In the genomic region with DNA sequence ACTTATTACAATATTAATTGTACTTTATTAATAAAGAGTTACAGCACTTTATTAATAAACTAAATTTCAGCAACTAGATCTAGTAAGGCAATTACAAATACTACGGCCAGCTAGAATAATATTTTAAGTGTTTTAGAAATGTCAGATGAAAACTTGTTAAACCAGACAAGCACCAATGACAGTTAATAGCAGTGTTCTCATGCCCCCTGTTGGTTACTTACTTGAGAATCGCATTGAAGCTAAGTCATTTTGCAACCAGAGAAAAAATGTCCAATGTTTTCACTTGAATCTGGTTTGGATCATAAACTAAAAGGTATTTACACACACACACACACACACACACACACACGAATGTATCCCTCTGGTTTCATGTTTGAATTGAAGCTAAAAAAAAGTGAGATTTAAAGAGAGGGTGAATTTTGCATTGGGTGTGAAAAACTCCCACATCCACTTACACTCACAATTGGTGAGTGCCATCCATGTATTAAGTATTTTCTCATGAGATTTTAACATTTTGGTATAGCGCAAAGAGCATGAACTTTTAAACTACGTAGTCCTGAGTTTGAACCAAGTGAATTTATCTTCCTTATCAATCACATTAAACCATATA, we compare ENCODE assay signal across 8 cellular contexts.
DNase-seq lines count a peak whose midpoint lies in the region; ATAC-seq, FAIRE-seq and TF ChIP-seq lines count a peak whose summit lies in the region.

No MANE protein-coding gene starts in this region.

- no peaks in the 10 kb centered on the region for H3K4me1 Mint-ChIP-seq in activated CD4-positive, alpha-beta T cell treated with anti-CD3 and anti-CD28 coated beads, Interleukin-2, amount 10 ng/mL, durations not matched to agents 24 days and 14 days

- POLR2A ChIA-PET in GM10248 (lab: Yijun Ruan, JAX): no interaction called here

- ATAC-seq in HG03039 (IDR thresholded peaks at IDR 0.05; ENCODE audit: unreplicated experiment): no peak

- CTCF ChIA-PET in GM10248 (lab: Yijun Ruan, JAX): interaction anchor here (0.8 to 1.2 kb wide), 3 partner anchors 11 to 1016 kb away, joined by 3 to 4 read pairs (median 3); no protein-coding TSS in a partner anchor

- intact Hi-C loops in activated CD4-positive, alpha-beta T cell treated with anti-CD3 and anti-CD28 coated beads, Interleukin-2, amount 10 ng/mL, durations not matched to agents 24 days and 14 days (cut with micrococcal nuclease): no loop called here

- H3K36me3 ChIP-seq in SU-DHL-6 (ENCODE audit: low read length): no peaks in the 10 kb centered on the region

- H3K9ac ChIP-seq in SU-DHL-6 (ENCODE audit: low read length): no peak overlapping the region

- H3K4me3 Mint-ChIP-seq in activated CD4-positive, alpha-beta T cell treated with anti-CD3 and anti-CD28 coated beads, Interleukin-2, amount 10 ng/mL, durations not matched to agents 24 days and 14 days: no peak overlapping the region

- H3K27me3 Mint-ChIP-seq in activated CD4-positive, alpha-beta T cell treated with anti-CD3 and anti-CD28 coated beads, Interleukin-2, amount 10 ng/mL, durations not matched to agents 24 days and 14 days: no peaks in the 10 kb centered on the region

- H3K79me2 ChIP-seq in SU-DHL-6 (ENCODE audit: insufficient read depth, low read length): no peaks in the 10 kb centered on the region

- H3K4me2 ChIP-seq in SU-DHL-6 (ENCODE audit: low read depth, low read length, poor library complexity, severe bottlenecking): no peak overlapping the region

- H4K20me1 ChIP-seq in SU-DHL-6 (ENCODE audit: low read depth, low read length): no peaks in the 10 kb centered on the region

- H3F3A ChIP-seq in SU-DHL-6 (ENCODE audit: insufficient read depth): no peaks in the 10 kb centered on the region

- peak overlapping the region; percentile 55 for H2AFZ ChIP-seq in SU-DHL-6 (ENCODE audit: low read depth, low read length, severe bottlenecking)

- peak; percentile 44 for TF ChIP-seq CTCF in GM10248 (IDR thresholded peaks at IDR 0.05; ENCODE audit: control extremely low read depth, extremely low read depth, low read depth, missing control alignments)
- TF ChIP-seq CTCF in SU-DHL-6 (IDR thresholded peaks at IDR 0.05; ENCODE audit: insufficient read depth, low read length, poor library complexity, severe bottlenecking): peak; percentile 34

- DNase-seq in GM10248 (ENCODE audit: extremely low spot score) (no peak), NAMALWA (ENCODE audit: low spot score) (peak; percentile 61), NCI-H2107 treated with DMSO at 0.1 percent for 48 hours (lab: John Stamatoyannopoulos, UW; ENCODE audit: unreplicated experiment) (no peak), GOT3 (lab: John Stamatoyannopoulos, UW) (no peak)
- DNase-seq in activated CD4-positive, alpha-beta T cell treated with anti-CD3 and anti-CD28 coated beads, Interleukin-2, amount 10 ng/mL, durations not matched to agents 24 days and 14 days: no peak

- FAIRE-seq in islet of Langerhans (lab: Jason Lieb, UNC): peak; percentile 98

- no peaks in the 10 kb centered on the region for H3K9me2 ChIP-seq in SU-DHL-6 (replicated peaks; ENCODE audit: insufficient read depth, low read length)

- H3K27me3 ChIP-seq in SU-DHL-6 (ENCODE audit: low read length): no peaks in the 10 kb centered on the region

- no peaks in the 10 kb centered on the region for H3K36me3 Mint-ChIP-seq in activated CD4-positive, alpha-beta T cell treated with anti-CD3 and anti-CD28 coated beads, Interleukin-2, amount 10 ng/mL, durations not matched to agents 24 days and 14 days (ENCODE audit: low read depth)

- no peak overlapping the region for H3K27ac Mint-ChIP-seq in activated CD4-positive, alpha-beta T cell treated with anti-CD3 and anti-CD28 coated beads, Interleukin-2, amount 10 ng/mL, durations not matched to agents 24 days and 14 days

- H3K27ac ChIP-seq in SU-DHL-6 (ENCODE audit: low read depth, low read length): no peak overlapping the region

- no peaks in the 10 kb centered on the region for H3K9me3 ChIP-seq in SU-DHL-6 (ENCODE audit: insufficient read depth, low read length)

- no peaks in the 10 kb centered on the region for H3K9me3 Mint-ChIP-seq in activated CD4-positive, alpha-beta T cell treated with anti-CD3 and anti-CD28 coated beads, Interleukin-2, amount 10 ng/mL, durations not matched to agents 24 days and 14 days

- no peak overlapping the region for H3K4me3 ChIP-seq in SU-DHL-6 (ENCODE audit: insufficient read depth, low read length, poor library complexity, severe bottlenecking)
